ENCODE assay signal across 1 cellular context in genomic region chr1:227786673-227787512, GRCh38.
TF ChIP-seq lines count a peak whose summit lies in the region.

No MANE protein-coding gene starts in this region.

TF ChIP-seq in HEK293, 187 proteins besides CTCF, POLR2A, EP300 and RAD21 (continued from another document):
- TF ChIP-seq HIC1 (tag by site-specific recombination; IDR thresholded peaks at IDR 0.05) = no peak
